ENCODE assay signal across 24 cellular contexts in genomic region chr3:126005951-126006350, GRCh38. TPM values are rescaled to one million over a fixed set of nuclear protein-coding genes. Genes with fewer than 3 reads are reported as not detected.
DNase-seq lines count a peak whose midpoint lies in the region; ATAC-seq, FAIRE-seq and TF ChIP-seq lines count a peak whose summit lies in the region.
"Had no signal": no experiment of that assay in that cellular context is flagged by ENCODE, and none has a peak within 500 bp of the region (broad histone marks: within the 10 kb centered on the region; RNA-seq: fewer than 3 reads in every experiment).

No MANE protein-coding gene starts in this region.

- peaks cover 5% of the 10 kb centered on the region for H3K9me3 Mint-ChIP-seq in HFFc6
- H3K9me3 Mint-ChIP-seq in astrocyte (ENCODE audit: unreplicated experiment), result peaks cover 8% of the 10 kb centered on the region
- no peaks in the 10 kb centered on the region for H3K9me3 Mint-ChIP-seq in activated CD4-positive, alpha-beta memory T cell treated with anti-CD3 and anti-CD28 coated beads, Interleukin-2, amount 10 ng/mL, durations not matched to agents 7 days and 5 days

- H2AFZ ChIP-seq in astrocyte (ENCODE audit: low read depth, low read length), result no peak overlapping the region

- FAIRE-seq in astrocyte (lab: Jason Lieb, UNC), result peak; percentile 13
- FAIRE-seq: kidney had no signal

- H3K36me3 ChIP-seq in astrocyte (ENCODE audit: insufficient read depth, low read length) (peaks cover 4% of the 10 kb centered on the region), gastrocnemius medialis (peaks cover 0 to 42% of the 10 kb centered on the region in 2 donors)

- DNase-seq in AG08396 (ENCODE audit: low spot score) (peak; percentile 43), HFFc6 (peak; percentile 79), astrocyte (ENCODE audit: low read depth) (peak; percentile 65), left ventricle myocardium superior (no peak), NCI-H146 treated with DMSO at 0.1 percent for 48 hours (lab: John Stamatoyannopoulos, UW; ENCODE audit: unreplicated experiment) (no peak), gastrocnemius medialis (no peak), NCI-H1417 (lab: John Stamatoyannopoulos, UW) (no peak)
- no peak for DNase-seq in activated CD4-positive, alpha-beta memory T cell treated with anti-CD3 and anti-CD28 coated beads, Interleukin-2, amount 10 ng/mL, durations not matched to agents 7 days and 5 days
- DNase-seq: activated CD4-positive, CD25-positive, alpha-beta regulatory T cell; activated naive CD4-positive, alpha-beta T cell; DMS79 treated with DMSO at 0.1 percent for 48 hours; effector memory CD8-positive, alpha-beta T cell; H9; KBM-7; kidney; NCI-H1436; spleen; stimulated activated naive CD4-positive, alpha-beta T cell had no signal

- H3K4me1 ChIP-seq in astrocyte (ENCODE audit: insufficient read depth, low read length) (no peaks in the 10 kb centered on the region), gastrocnemius medialis (peaks cover 5 to 10% of the 10 kb centered on the region in 2 donors)
- H3K4me1 ChIP-seq: spleen had no signal

- no peaks in the 10 kb centered on the region for H3K79me2 ChIP-seq in astrocyte (ENCODE audit: insufficient read depth, low read length)

- TF ChIP-seq CTCF in HFFc6 (IDR thresholded peaks at IDR 0.05), result no peak
- no peak for TF ChIP-seq CTCF in astrocyte (IDR thresholded peaks at IDR 0.05; ENCODE audit: insufficient read depth, low read depth, low read length)
- TF ChIP-seq CTCF in gastrocnemius medialis (IDR thresholded peaks at IDR 0.05 in 4 of 5, conservative IDR thresholded peaks at IDR 0.05 in 1 of 5), result no peak

- H3K4me1 Mint-ChIP-seq in HFFc6 (ENCODE audit: low read depth) (peaks cover 30% of the 10 kb centered on the region), astrocyte (ENCODE audit: low read depth, unreplicated experiment) (no peaks in the 10 kb centered on the region)
- no peaks in the 10 kb centered on the region for H3K4me1 Mint-ChIP-seq in activated CD4-positive, alpha-beta memory T cell treated with anti-CD3 and anti-CD28 coated beads, Interleukin-2, amount 10 ng/mL, durations not matched to agents 7 days and 5 days
- H3K4me1 Mint-ChIP-seq: brain, H9 had no signal

- H3K4me3 Mint-ChIP-seq in HFFc6 (no peak overlapping the region), astrocyte (ENCODE audit: unreplicated experiment) (no peak overlapping the region)
- H3K4me3 Mint-ChIP-seq in activated CD4-positive, alpha-beta memory T cell treated with anti-CD3 and anti-CD28 coated beads, Interleukin-2, amount 10 ng/mL, durations not matched to agents 7 days and 5 days, result no peak overlapping the region
- H3K4me3 Mint-ChIP-seq: brain; effector memory CD8-positive, alpha-beta T cell; H9; type B pancreatic cell had no signal

- H3K27me3 Mint-ChIP-seq in HFFc6 (ENCODE audit: insufficient read depth) (no peaks in the 10 kb centered on the region; the same call in 1 of the 2 replicates), astrocyte (ENCODE audit: low read depth, unreplicated experiment) (no peaks in the 10 kb centered on the region)
- peaks cover 2% of the 10 kb centered on the region for H3K27me3 Mint-ChIP-seq in activated CD4-positive, alpha-beta memory T cell treated with anti-CD3 and anti-CD28 coated beads, Interleukin-2, amount 10 ng/mL, durations not matched to agents 7 days and 5 days
- H3K27me3 Mint-ChIP-seq: brain; effector memory CD8-positive, alpha-beta T cell; type B pancreatic cell had no signal

- in situ Hi-C loops in gastrocnemius medialis (cut with MboI; ENCODE audit: low sequenced_read_pairs in 4 of 4), result no loop called here

- H3K9ac ChIP-seq in astrocyte (ENCODE audit: low read length), result no peak overlapping the region
- H3K9ac ChIP-seq: BLaER1 treated with 17β-estradiol and CSF1 and Interleukin-3, amounts not matched to agents 10 nM and 100 nM had no signal

- no peak for TF ChIP-seq POLR2A in gastrocnemius medialis (IDR thresholded peaks at IDR 0.05)

- H3K36me3 Mint-ChIP-seq in HFFc6 (ENCODE audit: low read depth), result peaks cover 23% of the 10 kb centered on the region
- H3K36me3 Mint-ChIP-seq in astrocyte (ENCODE audit: low read depth, unreplicated experiment), result peaks cover 22% of the 10 kb centered on the region
- peaks cover 6% of the 10 kb centered on the region for H3K36me3 Mint-ChIP-seq in activated CD4-positive, alpha-beta memory T cell treated with anti-CD3 and anti-CD28 coated beads, Interleukin-2, amount 10 ng/mL, durations not matched to agents 7 days and 5 days (ENCODE audit: low read depth)

- peak; percentile 61 for ATAC-seq in left ventricle myocardium superior
- ATAC-seq in gastrocnemius medialis, result no peak
- ATAC-seq: effector memory CD8-positive, alpha-beta T cell had no signal

- CTCF ChIA-PET in activated CD4-positive, alpha-beta memory T cell treated with anti-CD3 and anti-CD28 coated beads, Interleukin-2, amount 10 ng/mL, durations not matched to agents 7 days and 5 days (lab: Charles Lee), result no interaction called here

- H3K27ac Mint-ChIP-seq in HFFc6, result peak overlapping the region; percentile 35
- H3K27ac Mint-ChIP-seq in astrocyte (ENCODE audit: unreplicated experiment), result no peak overlapping the region
- H3K27ac Mint-ChIP-seq in activated CD4-positive, alpha-beta memory T cell treated with anti-CD3 and anti-CD28 coated beads, Interleukin-2, amount 10 ng/mL, durations not matched to agents 7 days and 5 days, result no peak overlapping the region
- H3K27ac Mint-ChIP-seq: brain; effector memory CD8-positive, alpha-beta T cell; H9; type B pancreatic cell had no signal

- no peaks in the 10 kb centered on the region for H4K20me1 ChIP-seq in astrocyte (ENCODE audit: insufficient read depth, low read length)
- H4K20me1 ChIP-seq: BLaER1 treated with 17β-estradiol and CSF1 and Interleukin-3, amounts not matched to agents 10 nM and 100 nM had no signal

- H3K4me2 ChIP-seq in astrocyte (ENCODE audit: low read length), result peak overlapping the region; percentile 20
- H3K4me2 ChIP-seq: BLaER1 treated with 17β-estradiol and CSF1 and Interleukin-3, amounts not matched to agents 10 nM and 100 nM had no signal

- H3K27me3 ChIP-seq in astrocyte (ENCODE audit: insufficient read depth, low read length) (no peaks in the 10 kb centered on the region), gastrocnemius medialis (no peaks in the 10 kb centered on the region)
- H3K27me3 ChIP-seq: BLaER1 treated with 17β-estradiol and CSF1 and Interleukin-3, amounts not matched to agents 10 nM and 100 nM; spleen had no signal

- H3K9me3 ChIP-seq in astrocyte (ENCODE audit: insufficient read depth, low read depth, low read length), result no peaks in the 10 kb centered on the region
- no peaks in the 10 kb centered on the region for H3K9me3 ChIP-seq in gastrocnemius medialis

- H3K4me3 ChIP-seq in astrocyte (ENCODE audit: insufficient read depth, low read depth, low read length) (no peak overlapping the region), gastrocnemius medialis (no peak overlapping the region)
- H3K4me3 ChIP-seq: BLaER1 treated with 17β-estradiol and CSF1 and Interleukin-3, amounts not matched to agents 10 nM and 100 nM; spleen had no signal

- POLR2A ChIA-PET in activated CD4-positive, alpha-beta memory T cell treated with anti-CD3 and anti-CD28 coated beads, Interleukin-2, amount 10 ng/mL, durations not matched to agents 7 days and 5 days (lab: Charles Lee), result no interaction called here

- intact Hi-C loops in left ventricle myocardium superior (cut with micrococcal nuclease) (no loop called here), gastrocnemius medialis (cut with DNase I; ENCODE audit: low total_unique reads) (no loop called here)

- H3K27ac ChIP-seq in astrocyte (ENCODE audit: low read depth, low read length), result no peak overlapping the region
- no peak overlapping the region for H3K27ac ChIP-seq in gastrocnemius medialis
- H3K27ac ChIP-seq: BLaER1 treated with 17β-estradiol and CSF1 and Interleukin-3, amounts not matched to agents 10 nM and 100 nM; spleen had no signal

RNA-seq across cellular contexts. Expression of gene ROPN1B, which starts 37.0 kb away (rescaled TPM):
- total RNA-seq in HFFc6 (2021; fragmentation: NEBNext Ultra II Directional; extraction: Animal tissue kit (Norgen Biotek cat#: 25700)), result not detected
- not detected in 2 replicates for total RNA-seq in astrocyte
- 3.7 TPM for total RNA-seq in left ventricle myocardium superior
- total RNA-seq in gastrocnemius medialis, result 1 to 10 TPM in 1 of 4 donors, under 1 TPM in 1, not detected in 2; 0.66 to 1.3 TPM
- total RNA-seq in activated CD4-positive, alpha-beta memory T cell treated with anti-CD3 and anti-CD28 coated beads, Interleukin-2, amount 10 ng/mL, durations not matched to agents 7 days and 5 days, result not detected
- total RNA-seq: glomerular endothelial cell, H9, kidney, mucosa of gallbladder, osteocyte, spleen had no signal

Comparison
In these comparisons a context has a peak if more than half of its experiments do, and no peak if none do; other contexts are left out.
1. DNase-seq: peak in AG08396 (single experiment), HFFc6 (single experiment) and astrocyte (single experiment); none in left ventricle myocardium superior (single experiment), NCI-H146 treated with DMSO at 0.1 percent for 48 hours (single experiment), gastrocnemius medialis (0 of 2), activated CD4-positive, alpha-beta memory T cell treated with anti-CD3 and anti-CD28 coated beads, Interleukin-2, amount 10 ng/mL, durations not matched to agents 7 days and 5 days (single experiment) and NCI-H1417 (0 of 3).